Comparison of ENCODE assay signal across 28 cellular contexts in the genomic region with DNA sequence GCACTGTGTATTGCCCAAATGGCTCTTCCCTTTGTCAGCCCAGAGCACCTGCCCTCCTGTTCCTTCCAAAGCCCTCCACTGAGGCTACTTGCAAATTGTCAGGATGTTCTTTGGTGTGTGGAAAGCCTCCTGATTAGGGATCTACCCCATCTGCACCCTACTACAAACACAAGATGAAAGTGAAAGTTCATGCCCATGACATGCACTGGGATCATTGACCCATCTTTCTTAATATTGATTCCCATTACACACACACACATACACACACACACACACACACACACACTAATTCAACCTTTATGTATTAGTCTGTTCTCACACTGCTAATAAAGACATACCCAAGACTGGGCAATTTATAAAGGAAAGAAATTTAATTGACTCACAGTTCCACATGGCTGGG.
DNase-seq lines count a peak whose midpoint lies in the region; ATAC-seq, FAIRE-seq and TF ChIP-seq lines count a peak whose summit lies in the region.
"Had no signal": no experiment of that assay in that cellular context is flagged by ENCODE, and none has a peak within 500 bp of the region (broad histone marks: within the 10 kb centered on the region; RNA-seq: fewer than 3 reads in every experiment).

No MANE protein-coding gene starts in this region.

- peak overlapping the region; percentile 52; the same call in 1 of the 2 replicates for H4K5ac ChIP-seq in IMR-90 (ENCODE audit: low read depth, low read length)

- no peak overlapping the region for H3K4me3 Mint-ChIP-seq in astrocyte (ENCODE audit: unreplicated experiment)
- H3K4me3 Mint-ChIP-seq: CD14-positive monocyte; CD4-positive, alpha-beta memory T cell; CD4-positive, CD25-positive, alpha-beta regulatory T cell; CD8-positive, alpha-beta memory T cell had no signal

- TF ChIP-seq RAD21 in IMR-90 (IDR thresholded peaks at IDR 0.05; ENCODE audit: low read length), result no peak

- H3K9me3 Mint-ChIP-seq in astrocyte (ENCODE audit: unreplicated experiment), result peaks cover 8% of the 10 kb centered on the region

- H2AK5ac ChIP-seq in IMR-90 (ENCODE audit: low read depth, low read length), result no peak overlapping the region
- H2AK5ac ChIP-seq in neuronal stem cell (ENCODE audit: low read depth, low read length), result peak overlapping the region; percentile 8

- no peak for TF ChIP-seq POLR2A in IMR-90 (IDR thresholded peaks at IDR 0.05; ENCODE audit: low read depth, low read length)
- no peak for TF ChIP-seq POLR2A in right lobe of liver (IDR thresholded peaks at IDR 0.05)
- TF ChIP-seq POLR2A in GM12892 (IDR thresholded peaks at IDR 0.05; ENCODE audit: low read depth, low read length), result no peak

- no peak overlapping the region for H3K56ac ChIP-seq in IMR-90 (ENCODE audit: extremely low read depth, insufficient read depth, low read length)

- H2BK12ac ChIP-seq in neuronal stem cell (ENCODE audit: low read length), result no peak overlapping the region

- H3K27me3 Mint-ChIP-seq in astrocyte (ENCODE audit: low read depth, unreplicated experiment), result no peaks in the 10 kb centered on the region
- H3K27me3 Mint-ChIP-seq: CD4-positive, alpha-beta memory T cell; CD4-positive, CD25-positive, alpha-beta regulatory T cell had no signal

- CTCF ChIA-PET in IMR-90 (lab: Yijun Ruan, JAX), result no interaction called here

- H3K27ac ChIP-seq in IMR-90 (ENCODE audit: insufficient read depth, low read length) (no peak overlapping the region), astrocyte (ENCODE audit: low read depth, low read length) (no peak overlapping the region), right lobe of liver (no peak overlapping the region), neuronal stem cell (replicated peaks; ENCODE audit: low read length) (no peak overlapping the region)
- H3K27ac ChIP-seq: BLaER1 had no signal

- H4K91ac ChIP-seq in IMR-90 (ENCODE audit: insufficient read depth, low read depth, low read length), result peak overlapping the region; percentile 46; the same call in 1 of the 2 replicates
- H4K91ac ChIP-seq in neuronal stem cell (ENCODE audit: low read depth, low read length, poor library complexity), result no peak overlapping the region

- H4K8ac ChIP-seq in IMR-90 (ENCODE audit: low read depth in 2 of 2, low read length in 2 of 2) (no peak overlapping the region; a peak in 1 of 4 replicates), neuronal stem cell (ENCODE audit: low read depth, low read length) (no peak overlapping the region)

- peaks cover 7% of the 10 kb centered on the region for H3K4me1 ChIP-seq in IMR-90 (ENCODE audit: control insufficient read depth, insufficient read depth, low read length)
- peaks cover 5% of the 10 kb centered on the region for H3K4me1 ChIP-seq in astrocyte (ENCODE audit: insufficient read depth, low read length)
- peaks cover 0 to 17% (median 0%) of the 10 kb centered on the region in 4 donors for H3K4me1 ChIP-seq in right lobe of liver
- peaks cover 0 to 3% of the 10 kb centered on the region in 2 donors for H3K4me1 ChIP-seq in neuronal stem cell (ENCODE audit: control insufficient read depth in 2 of 2, insufficient read depth in 1 of 2, low read depth in 1 of 2, low read length in 2 of 2)
- H3K4me1 ChIP-seq: BE2C, BLaER1 had no signal

- dilution Hi-C loops in IMR-90 (cut with HindIII; ENCODE audit: low sequenced_read_pairs, unreplicated experiment), result no loop called here

- TF ChIP-seq CTCF in IMR-90 (conservative IDR thresholded peaks at IDR 0.05; ENCODE audit: low read depth, low read length), result no peak
- no peak for TF ChIP-seq CTCF in astrocyte (IDR thresholded peaks at IDR 0.05; ENCODE audit: insufficient read depth, low read depth, low read length)
- no peak for TF ChIP-seq CTCF in right lobe of liver (IDR thresholded peaks at IDR 0.05)

- H3K27ac Mint-ChIP-seq in astrocyte (ENCODE audit: unreplicated experiment), result peak overlapping the region; percentile 7
- H3K27ac Mint-ChIP-seq: CD4-positive, alpha-beta memory T cell; CD4-positive, CD25-positive, alpha-beta regulatory T cell; CD8-positive, alpha-beta memory T cell had no signal

- H2BK20ac ChIP-seq in IMR-90 (ENCODE audit: low read depth, low read length), result no peak overlapping the region

- H3K36me3 Mint-ChIP-seq in astrocyte (ENCODE audit: low read depth, unreplicated experiment), result no peaks in the 10 kb centered on the region
- H3K36me3 Mint-ChIP-seq: CD14-positive monocyte; CD4-positive, CD25-positive, alpha-beta regulatory T cell had no signal

- no peak overlapping the region for H3K14ac ChIP-seq in IMR-90 (replicated peaks; ENCODE audit: low read depth, low read length)
- H3K14ac ChIP-seq in neuronal stem cell (ENCODE audit: low read length), result no peak overlapping the region

- no peak overlapping the region for H2AK9ac ChIP-seq in IMR-90 (replicated peaks; ENCODE audit: low read depth, low read length, poor library complexity)

- no peak overlapping the region for H2AFZ ChIP-seq in IMR-90 (replicated peaks; ENCODE audit: low read length, poor library complexity)
- H2AFZ ChIP-seq in astrocyte (ENCODE audit: low read depth, low read length), result no peak overlapping the region
- H2AFZ ChIP-seq in neuronal stem cell (ENCODE audit: low read length), result no peak overlapping the region

- H3K23ac ChIP-seq in IMR-90 (ENCODE audit: low read depth, low read length) (no peak overlapping the region), neuronal stem cell (ENCODE audit: low read depth, low read length, poor library complexity) (no peak overlapping the region)

- H3K36me3 ChIP-seq in IMR-90 (ENCODE audit: control insufficient read depth, insufficient read depth, low read length), result no peaks in the 10 kb centered on the region
- H3K36me3 ChIP-seq in astrocyte (ENCODE audit: insufficient read depth, low read length), result no peaks in the 10 kb centered on the region
- H3K36me3 ChIP-seq in right lobe of liver, result no peaks in the 10 kb centered on the region
- H3K36me3 ChIP-seq in neuronal stem cell (replicated peaks in 1 of 2; ENCODE audit: control insufficient read depth in 2 of 2, insufficient read depth in 2 of 2, low read length in 2 of 2), result no peaks in the 10 kb centered on the region
- H3K36me3 ChIP-seq: BE2C, BLaER1 had no signal

- BruUV-seq in IMR-90 (replicated peaks; lab: Mats Ljungman, UMichigan), result no TSS peak

- no peak for DNase-seq in IMR-90
- no peak for DNase-seq in astrocyte (ENCODE audit: low read depth)
- DNase-seq in right lobe of liver, result no peak
- no peak for DNase-seq in neuronal stem cell (ENCODE audit: low spot score)
- DNase-seq in GM12892 (ENCODE audit: insufficient read length), result no peak
- DNase-seq in NCI-H82 (lab: John Stamatoyannopoulos, UW), result no peak
- DNase-seq in KBM-7, result no peak
- DNase-seq: 8988T; ACHN; BE2C; C1 segment of cervical spinal cord; CD4-positive, alpha-beta memory T cell; CD4-positive, CD25-positive, alpha-beta regulatory T cell; CD8-positive, alpha-beta memory T cell; COR-L47; DMS 273 treated with DMSO at 0.1 percent for 48 hours; DMS153; DMS53; DMS79; DND-41; EL; GDM1 had no signal

- H3K4me3 ChIP-seq in IMR-90 (ENCODE audit: insufficient read depth, low read depth, low read length) (no peak overlapping the region), astrocyte (ENCODE audit: insufficient read depth, low read depth, low read length) (no peak overlapping the region), right lobe of liver (no peak overlapping the region), neuronal stem cell (ENCODE audit: low read length in 2 of 2) (no peak overlapping the region)
- H3K4me3 ChIP-seq: BLaER1, GM12878 had no signal

- in situ Hi-C loops in IMR-90 (cut with MboI; ENCODE audit: low sequenced_read_pairs) (no loop called here), KBM-7 (cut with MboI; ENCODE audit: low pct_unique_long_range_greater_than_20kb, low sequenced_read_pairs) (no loop called here)

- no peaks in the 10 kb centered on the region for H3K9me3 ChIP-seq in IMR-90 (ENCODE audit: control insufficient read depth, insufficient read depth, low read length)
- H3K9me3 ChIP-seq in astrocyte (ENCODE audit: insufficient read depth, low read depth, low read length), result no peaks in the 10 kb centered on the region
- no peaks in the 10 kb centered on the region for H3K9me3 ChIP-seq in right lobe of liver
- no peaks in the 10 kb centered on the region for H3K9me3 ChIP-seq in neuronal stem cell (replicated peaks in 1 of 2; ENCODE audit: control insufficient read depth in 2 of 2, insufficient read depth in 1 of 2, low read depth in 1 of 2, low read length in 2 of 2)
- H3K9me3 ChIP-seq: BE2C, BLaER1 had no signal

- H2BK15ac ChIP-seq in IMR-90 (ENCODE audit: low read depth, low read length), result no peak overlapping the region
- H2BK15ac ChIP-seq in neuronal stem cell (ENCODE audit: low read length), result no peak overlapping the region

- H3K4me2 ChIP-seq in IMR-90 (ENCODE audit: low read depth, low read length) (no peak overlapping the region), astrocyte (ENCODE audit: low read length) (no peak overlapping the region), neuronal stem cell (ENCODE audit: insufficient read depth, low read length, poor library complexity, severe bottlenecking) (no peak overlapping the region)
- H3K4me2 ChIP-seq: BLaER1 had no signal

- POLR2A ChIA-PET in IMR-90 (lab: Charles Lee; ENCODE audit: unreplicated experiment), result no interaction called here

- peak overlapping the region; percentile 7; the same call in 1 of the 2 replicates for H3K18ac ChIP-seq in IMR-90 (ENCODE audit: low read depth, low read length)
- H3K18ac ChIP-seq in neuronal stem cell (ENCODE audit: low read length), result peak overlapping the region; percentile 58

- FAIRE-seq in astrocyte (lab: Jason Lieb, UNC) (no peak), GM12892 (lab: Jason Lieb, UNC) (no peak)
- FAIRE-seq: A204.1, GM12878, GM19239 had no signal

- H3K4me1 Mint-ChIP-seq in astrocyte (ENCODE audit: low read depth, unreplicated experiment), result peaks cover 43% of the 10 kb centered on the region
- H3K4me1 Mint-ChIP-seq: CD14-positive monocyte; CD4-positive, alpha-beta memory T cell; CD4-positive, CD25-positive, alpha-beta regulatory T cell; CD8-positive, alpha-beta memory T cell had no signal

- H3K79me1 ChIP-seq in IMR-90 (ENCODE audit: low read depth in 1 of 2, low read length in 2 of 2) (no peaks in the 10 kb centered on the region), neuronal stem cell (ENCODE audit: low read depth, low read length) (no peaks in the 10 kb centered on the region)

- H2BK5ac ChIP-seq in IMR-90 (ENCODE audit: low read depth, low read length, poor library complexity, severe bottlenecking) (no peak overlapping the region), neuronal stem cell (ENCODE audit: low read length) (no peak overlapping the region)

- H3K9ac ChIP-seq in IMR-90 (ENCODE audit: low read depth, low read length) (no peak overlapping the region), astrocyte (ENCODE audit: low read length) (no peak overlapping the region), neuronal stem cell (ENCODE audit: low read depth, low read length, poor library complexity) (no peak overlapping the region)
- H3K9ac ChIP-seq: BLaER1 had no signal

- peak overlapping the region; percentile 28; the same call in 1 of the 2 replicates for H2BK120ac ChIP-seq in IMR-90 (ENCODE audit: low read depth, low read length)
- H2BK120ac ChIP-seq in neuronal stem cell (ENCODE audit: low read depth, low read length), result no peak overlapping the region

- no peaks in the 10 kb centered on the region for H3K79me2 ChIP-seq in astrocyte (ENCODE audit: insufficient read depth, low read length)

- H3K9me1 ChIP-seq in IMR-90 (ENCODE audit: insufficient read depth, low read length), result peaks cover 8% of the 10 kb centered on the region

- no peak for ATAC-seq in IMR-90 (ENCODE audit: low read depth)
- peak; percentile 77 to 86 (median 80) for ATAC-seq in right lobe of liver
- ATAC-seq in HG03045 (IDR thresholded peaks at IDR 0.05; ENCODE audit: unreplicated experiment), result no peak
- ATAC-seq: GM12878 had no signal

- intact Hi-C loops in IMR-90 (cut with micrococcal nuclease) (no loop called here), right lobe of liver (cut with DNase I) (no loop called here)

- peak overlapping the region; percentile 42 for H3K4ac ChIP-seq in IMR-90 (ENCODE audit: low read depth, low read length)
- no peak overlapping the region for H3K4ac ChIP-seq in neuronal stem cell (ENCODE audit: low read length)

- no peaks in the 10 kb centered on the region for H4K20me1 ChIP-seq in IMR-90 (ENCODE audit: insufficient read depth, low read length)
- no peaks in the 10 kb centered on the region for H4K20me1 ChIP-seq in astrocyte (ENCODE audit: insufficient read depth, low read length)
- H4K20me1 ChIP-seq: BLaER1 had no signal

- H3K27me3 ChIP-seq in IMR-90 (ENCODE audit: control insufficient read depth, insufficient read depth, low read length) (no peaks in the 10 kb centered on the region), astrocyte (ENCODE audit: insufficient read depth, low read length) (no peaks in the 10 kb centered on the region), right lobe of liver (no peaks in the 10 kb centered on the region), neuronal stem cell (ENCODE audit: control insufficient read depth in 3 of 3, insufficient read depth in 3 of 3, low read depth in 1 of 3, low read length in 3 of 3) (no peaks in the 10 kb centered on the region)
- H3K27me3 ChIP-seq: BE2C, BLaER1 had no signal

Comparison
In these comparisons a context has a peak if more than half of its experiments do, and no peak if none do; other contexts are left out.
1. ATAC-seq: peak in right lobe of liver (4 of 4); none in IMR-90 (single experiment) and HG03045 (single experiment).